ENCODE assay signal across 13 cellular contexts in genomic region chr14:22737052-22737451, GRCh38. TPM values are rescaled to one million over a fixed set of nuclear protein-coding genes. Genes with fewer than 3 reads are reported as not detected.
A peak's percentile ranks its signal among the peaks of the same experiment; 100 is the strongest.
DNase-seq lines count a peak whose midpoint lies in the region; ATAC-seq and TF ChIP-seq lines count a peak whose summit lies in the region.
"Had no signal": no experiment of that assay in that cellular context is flagged by ENCODE, and none has a peak within 500 bp of the region (broad histone marks: within the 10 kb centered on the region; RNA-seq: fewer than 3 reads in every experiment).

No MANE protein-coding gene starts in this region.

- peak; percentile 33 for DNase-seq in M059J (ENCODE audit: low read depth)
- peak; percentile 37 for DNase-seq in osteoblast (ENCODE audit: insufficient read length, low spot score, missing footprints)
- no peak for DNase-seq in HuH-7 (ENCODE audit: low spot score)
- DNase-seq in SIG-M5 treated with dmso at 0.1 percent for 504 hours (lab: John Stamatoyannopoulos, UW; ENCODE audit: unreplicated experiment), result no peak
- no peak for DNase-seq in lower lobe of right lung
- no peak for DNase-seq in NCI-H1417 treated with DMSO at 0.1 percent for 48 hours (lab: John Stamatoyannopoulos, UW)
- DNase-seq: EL, immature natural killer cell, NCI-H2107 had no signal

- intact Hi-C loops in lower lobe of right lung (cut with DNase I), result no loop called here

- H2AFZ ChIP-seq in osteoblast (ENCODE audit: low read length), result peak overlapping the region; percentile 63

- no peaks in the 10 kb centered on the region for H3K27me3 ChIP-seq in osteoblast (ENCODE audit: insufficient read depth, low read length)
- no peaks in the 10 kb centered on the region for H3K27me3 ChIP-seq in lower lobe of right lung (ENCODE audit: low read depth)
- H3K27me3 ChIP-seq: right atrium auricular region had no signal

- H3K27ac ChIP-seq in osteoblast (ENCODE audit: low read depth, low read length) (no peak overlapping the region), lower lobe of right lung (no peak overlapping the region)
- H3K27ac ChIP-seq: coronary artery, right atrium auricular region had no signal

- H3K9me3 ChIP-seq in osteoblast (ENCODE audit: low read depth, low read length) (no peaks in the 10 kb centered on the region), lower lobe of right lung (no peaks in the 10 kb centered on the region)
- H3K9me3 ChIP-seq: right atrium auricular region had no signal

- H3K4me3 ChIP-seq in osteoblast (ENCODE audit: insufficient read depth, low read length) (no peak overlapping the region), lower lobe of right lung (no peak overlapping the region)
- H3K4me3 ChIP-seq: coronary artery, right atrium auricular region had no signal

- H3K4me2 ChIP-seq in osteoblast (ENCODE audit: insufficient read depth, low read length), result no peak overlapping the region

- TF ChIP-seq CTCF in osteoblast (IDR thresholded peaks at IDR 0.05; ENCODE audit: extremely low read depth, low read depth, low read length) (no peak), lower lobe of right lung (IDR thresholded peaks at IDR 0.05) (no peak)

- no peaks in the 10 kb centered on the region for H3K79me2 ChIP-seq in osteoblast (ENCODE audit: insufficient read depth, low read length)

- ATAC-seq in GM18520 (IDR thresholded peaks at IDR 0.05; ENCODE audit: unreplicated experiment) (peak; percentile 67), GM21528 (IDR thresholded peaks at IDR 0.05; ENCODE audit: low FRiP score, unreplicated experiment) (peak; percentile 60), lower lobe of right lung (no peak)

- H3K4me1 ChIP-seq in osteoblast (ENCODE audit: insufficient read depth, low read length) (no peaks in the 10 kb centered on the region), lower lobe of right lung (no peaks in the 10 kb centered on the region)
- H3K4me1 ChIP-seq: right atrium auricular region had no signal

- H3K36me3 ChIP-seq in osteoblast (ENCODE audit: insufficient read depth, low read length), result no peaks in the 10 kb centered on the region
- H3K36me3 ChIP-seq in lower lobe of right lung, result no peaks in the 10 kb centered on the region
- H3K36me3 ChIP-seq: right atrium auricular region had no signal

- H4K20me1 ChIP-seq in osteoblast (ENCODE audit: insufficient read depth, low read length), result no peaks in the 10 kb centered on the region

RNA-seq across cellular contexts. Expression of gene OXA1L, which starts 29.4 kb away (rescaled TPM):
- 77.4 and 89.0 TPM in 2 replicates for total RNA-seq in M059J (2014; rRNA removed; shearing (Covaris generic))
- total RNA-seq in osteoblast, result 55.0 and 62.8 TPM in 2 replicates
- 115 TPM for total RNA-seq in lower lobe of right lung

Comparison
In these comparisons a context has a peak if more than half of its experiments do, and no peak if none do; other contexts are left out.
1. ATAC-seq: peak in GM18520 (single experiment) and GM21528 (single experiment); none in lower lobe of right lung (0 of 2).
2. DNase-seq: peak in M059J (single experiment) and osteoblast (single experiment); none in HuH-7 (single experiment), SIG-M5 treated with dmso at 0.1 percent for 504 hours (single experiment), lower lobe of right lung (single experiment) and NCI-H1417 treated with DMSO at 0.1 percent for 48 hours (single experiment).